Comparison of ENCODE assay signal across 17 cellular contexts in genomic region chr14:100566119-100566518, GRCh38. TPM values are rescaled to one million over a fixed set of nuclear protein-coding genes. Genes with fewer than 3 reads are reported as not detected.
DNase-seq lines count a peak whose midpoint lies in the region; ATAC-seq and TF ChIP-seq lines count a peak whose summit lies in the region.
"Had no signal": no experiment of that assay in that cellular context is flagged by ENCODE, and none has a peak within 500 bp of the region (broad histone marks: within the 10 kb centered on the region; RNA-seq: fewer than 3 reads in every experiment).

No MANE protein-coding gene starts in this region.

- H2BK5ac ChIP-seq in neuronal stem cell (ENCODE audit: low read length), result no peak overlapping the region

- H2BK120ac ChIP-seq in neuronal stem cell (ENCODE audit: low read depth, low read length), result no peak overlapping the region

- H3F3A ChIP-seq in Loucy (ENCODE audit: low read depth), result peaks cover 2% of the 10 kb centered on the region; the same call in 1 of the 2 replicates

- H3K4me2 ChIP-seq in Loucy (ENCODE audit: low read depth, low read length, poor library complexity, severe bottlenecking), result peak overlapping the region; percentile 72
- H3K4me2 ChIP-seq in neuronal stem cell (ENCODE audit: insufficient read depth, low read length, poor library complexity, severe bottlenecking), result no peak overlapping the region

- H4K8ac ChIP-seq in neuronal stem cell (ENCODE audit: low read depth, low read length), result no peak overlapping the region

- no peaks in the 10 kb centered on the region for H3K36me3 ChIP-seq in CD8-positive, alpha-beta T cell (ENCODE audit: insufficient read depth, low read length)
- no peaks in the 10 kb centered on the region for H3K36me3 ChIP-seq in Loucy (ENCODE audit: insufficient read depth, low read length)
- no peaks in the 10 kb centered on the region for H3K36me3 ChIP-seq in colonic mucosa
- H3K36me3 ChIP-seq in neuronal stem cell (replicated peaks in 1 of 2; ENCODE audit: control insufficient read depth in 2 of 2, insufficient read depth in 2 of 2, low read length in 2 of 2), result no peaks in the 10 kb centered on the region
- H3K36me3 ChIP-seq: esophagus squamous epithelium, HAP-1 had no signal

- H2BK15ac ChIP-seq in neuronal stem cell (ENCODE audit: low read length), result peak overlapping the region; percentile 75

- H3K79me2 ChIP-seq in Loucy (ENCODE audit: insufficient read depth, low read length), result peaks cover 8% of the 10 kb centered on the region; the same call in 1 of the 2 replicates

- H3K4ac ChIP-seq in neuronal stem cell (ENCODE audit: low read length), result peak overlapping the region; percentile 85

- no peaks in the 10 kb centered on the region for H4K20me1 ChIP-seq in Loucy (ENCODE audit: insufficient read depth, low read length, poor library complexity, severe bottlenecking)

- peaks cover 12% of the 10 kb centered on the region for H3K27me3 ChIP-seq in CD8-positive, alpha-beta T cell (ENCODE audit: insufficient read depth, low read length)
- peaks cover 7% of the 10 kb centered on the region for H3K27me3 ChIP-seq in Loucy (ENCODE audit: insufficient read depth, low read length, poor library complexity, severe bottlenecking)
- peaks cover 44% of the 10 kb centered on the region for H3K27me3 ChIP-seq in colonic mucosa
- peaks cover 8 to 93% (median 33%) of the 10 kb centered on the region in 3 experiments for H3K27me3 ChIP-seq in neuronal stem cell (ENCODE audit: control insufficient read depth in 3 of 3, insufficient read depth in 3 of 3, low read depth in 1 of 3, low read length in 3 of 3)

- no peaks in the 10 kb centered on the region for H3K9me2 ChIP-seq in Loucy (replicated peaks; ENCODE audit: low read depth, low read length)

- no CpG with 5 or more reads among the region's 11 CpGs for WGBS in neuronal stem cell (ENCODE audit: extremely low coverage in 2 of 2, insufficient read length in 2 of 2, insufficient replicate concordance in 1 of 2), 2 donors

- DNase-seq in CD8-positive, alpha-beta T cell, result no peak
- DNase-seq in colonic mucosa, result peak; percentile 79
- no peak for DNase-seq in neuronal stem cell (ENCODE audit: low spot score)
- no peak for DNase-seq in NCI-H1694 (lab: John Stamatoyannopoulos, UW)
- DNase-seq: Calu3; esophagus squamous epithelium; NCI-H2171 treated with DMSO at 0.1 percent for 48 hours; NCI-H82; psoas muscle; stimulated activated CD4-positive, alpha-beta T cell treated with anti-CD3 and anti-CD28 coated beads, Interleukin-4, amount 100 ng/mL, for 24 hours had no signal

- no peaks in the 10 kb centered on the region for H3K36me3 Mint-ChIP-seq in CD8-positive, alpha-beta T cell

- intact Hi-C loops in CD8-positive, alpha-beta T cell (cut with DNase I, micrococcal nuclease), result loop anchor here in 1 of 2 experiments (5.0 kb wide), 1 partner anchor 76 kb away; no protein-coding TSS in a partner anchor
- intact Hi-C loops in colonic mucosa (cut with DNase I), result no loop called here

- peaks cover 29% of the 10 kb centered on the region for H3K27me3 Mint-ChIP-seq in CD8-positive, alpha-beta T cell (ENCODE audit: low read depth)

- CTCF ChIA-PET in CD8-positive, alpha-beta T cell (lab: Charles Lee), result no interaction called here

- H2AFZ ChIP-seq in Loucy (ENCODE audit: low read length) (no peak overlapping the region), neuronal stem cell (ENCODE audit: low read length) (no peak overlapping the region)

- H3K14ac ChIP-seq in neuronal stem cell (ENCODE audit: low read length), result peak overlapping the region; percentile 56

- H3K18ac ChIP-seq in neuronal stem cell (ENCODE audit: low read length), result peak overlapping the region; percentile 19

- H3K9me3 Mint-ChIP-seq in CD8-positive, alpha-beta T cell, result no peaks in the 10 kb centered on the region

- H2AK5ac ChIP-seq in neuronal stem cell (ENCODE audit: low read depth, low read length), result peak overlapping the region; percentile 98

- H4K91ac ChIP-seq in neuronal stem cell (ENCODE audit: low read depth, low read length, poor library complexity), result no peak overlapping the region

- no peak for ATAC-seq in CD8-positive, alpha-beta T cell
- no peak for ATAC-seq in HG02678 (IDR thresholded peaks at IDR 0.05; ENCODE audit: unreplicated experiment)
- no peak for ATAC-seq in HG03520 (IDR thresholded peaks at IDR 0.05; ENCODE audit: unreplicated experiment)
- ATAC-seq in HG03025 (IDR thresholded peaks at IDR 0.05; ENCODE audit: low FRiP score, unreplicated experiment), result no peak
- ATAC-seq: psoas muscle had no signal

- H3K4me3 Mint-ChIP-seq in CD8-positive, alpha-beta T cell, result peak overlapping the region; percentile 32

- H3K9ac ChIP-seq in Loucy (ENCODE audit: low read depth, low read length, poor library complexity, severe bottlenecking), result peak overlapping the region; percentile 63
- H3K9ac ChIP-seq in colonic mucosa (ENCODE audit: low read depth in 2 of 2, low read length in 2 of 2), result peak overlapping the region in 1 of 2 donors; percentile 51
- peak overlapping the region; percentile 12 for H3K9ac ChIP-seq in neuronal stem cell (ENCODE audit: low read depth, low read length, poor library complexity)

- H3K79me1 ChIP-seq in neuronal stem cell (ENCODE audit: low read depth, low read length), result peaks cover 7% of the 10 kb centered on the region

- no peaks in the 10 kb centered on the region for H3K9me3 ChIP-seq in CD8-positive, alpha-beta T cell (ENCODE audit: low read length)
- no peaks in the 10 kb centered on the region for H3K9me3 ChIP-seq in Loucy (ENCODE audit: insufficient read depth, low read depth, low read length)
- no peaks in the 10 kb centered on the region for H3K9me3 ChIP-seq in colonic mucosa
- H3K9me3 ChIP-seq in neuronal stem cell (replicated peaks in 1 of 2; ENCODE audit: control insufficient read depth in 2 of 2, insufficient read depth in 1 of 2, low read depth in 1 of 2, low read length in 2 of 2), result no peaks in the 10 kb centered on the region
- H3K9me3 ChIP-seq: esophagus squamous epithelium, HAP-1, psoas muscle had no signal

- no peak overlapping the region for H3K27ac Mint-ChIP-seq in CD8-positive, alpha-beta T cell

- peaks cover 6% of the 10 kb centered on the region for H3K4me1 ChIP-seq in CD8-positive, alpha-beta T cell (ENCODE audit: insufficient read depth, low read length)
- H3K4me1 ChIP-seq in Loucy (ENCODE audit: insufficient read depth, low read length, poor library complexity, severe bottlenecking) (peaks cover 21% of the 10 kb centered on the region), colonic mucosa (no peaks in the 10 kb centered on the region), neuronal stem cell (ENCODE audit: control insufficient read depth in 2 of 2, insufficient read depth in 1 of 2, low read depth in 1 of 2, low read length in 2 of 2) (peaks cover 8 to 23% of the 10 kb centered on the region in 2 donors)
- H3K4me1 ChIP-seq: HAP-1 had no signal

- H3K4me1 Mint-ChIP-seq in CD8-positive, alpha-beta T cell (ENCODE audit: low read depth), result peaks cover 4% of the 10 kb centered on the region

- peak overlapping the region; percentile 88 for H2BK12ac ChIP-seq in neuronal stem cell (ENCODE audit: low read length)

- no peak overlapping the region for H3K4me3 ChIP-seq in CD8-positive, alpha-beta T cell (ENCODE audit: low read depth, low read length)
- H3K4me3 ChIP-seq in Loucy (ENCODE audit: low read length, poor library complexity, severe bottlenecking), result peak overlapping the region; percentile 70
- no peak overlapping the region for H3K4me3 ChIP-seq in colonic mucosa
- H3K4me3 ChIP-seq in neuronal stem cell (ENCODE audit: low read length in 2 of 2), result no peak overlapping the region
- H3K4me3 ChIP-seq: HAP-1 had no signal

- POLR2A ChIA-PET in CD8-positive, alpha-beta T cell (lab: Charles Lee), result no interaction called here

- no peak for TF ChIP-seq CTCF in CD8-positive, alpha-beta T cell (IDR thresholded peaks at IDR 0.05)
- TF ChIP-seq CTCF in Loucy (conservative IDR thresholded peaks at IDR 0.05; ENCODE audit: low read length) (no peak), colonic mucosa (IDR thresholded peaks at IDR 0.05) (no peak)

- H3K27ac ChIP-seq in CD8-positive, alpha-beta T cell (ENCODE audit: low read depth, low read length), result no peak overlapping the region
- no peak overlapping the region for H3K27ac ChIP-seq in colonic mucosa
- no peak overlapping the region for H3K27ac ChIP-seq in neuronal stem cell (replicated peaks; ENCODE audit: low read length)
- H3K27ac ChIP-seq: esophagus squamous epithelium, psoas muscle had no signal

- peak overlapping the region; percentile 44 for H3K23ac ChIP-seq in neuronal stem cell (ENCODE audit: low read depth, low read length, poor library complexity)

RNA-seq across cellular contexts. Expression of gene BEGAIN, which starts 21.1 kb away (rescaled TPM):
- total RNA-seq in CD8-positive, alpha-beta T cell, result 1 to 10 TPM in 1 of 2 experiments, under 1 TPM in 1; 0.61 to 1.9 TPM
- total RNA-seq in colonic mucosa, result under 1 TPM; 0.74 to 0.99 TPM
- 20.9 TPM for polyA plus RNA-seq in neuronal stem cell (2013, experiment 1 of 2)
- 20.1 TPM for polyA plus RNA-seq in neuronal stem cell (2013, experiment 2 of 2)
- total RNA-seq: glomerular endothelial cell, LHCN-M2 had no signal
